Comparison of ENCODE assay signal across 19 cellular contexts in the genomic region with DNA sequence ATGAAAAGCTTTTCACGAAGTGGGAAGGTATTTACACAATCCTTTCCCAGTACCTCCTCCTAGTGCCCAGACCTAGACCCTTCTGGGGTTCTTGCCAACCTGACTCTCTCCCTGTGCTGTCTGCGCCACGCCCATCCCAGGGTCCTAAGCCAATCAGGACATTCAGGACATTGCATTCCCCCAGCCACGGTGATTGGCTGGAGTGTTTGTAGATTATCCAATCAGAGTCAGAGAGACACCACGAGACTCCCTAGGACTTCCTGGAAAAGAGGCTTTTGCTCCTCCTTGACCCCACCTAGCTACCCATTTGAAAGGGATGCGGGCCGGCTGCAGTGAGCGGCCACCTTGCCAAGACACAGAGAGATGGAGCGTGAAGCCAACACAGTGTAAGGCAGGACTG. TPM values are rescaled to one million over a fixed set of nuclear protein-coding genes. Genes with fewer than 3 reads are reported as not detected.
DNase-seq lines count a peak whose midpoint lies in the region; ATAC-seq, FAIRE-seq and TF ChIP-seq lines count a peak whose summit lies in the region.
"Had no signal": no experiment of that assay in that cellular context is flagged by ENCODE, and none has a peak within 500 bp of the region (broad histone marks: within the 10 kb centered on the region; RNA-seq: fewer than 3 reads in every experiment).

No MANE protein-coding gene starts in this region.

- H3K4me3 ChIP-seq in H7 (ENCODE audit: insufficient read depth, low read depth, low read length) (no peak overlapping the region), kidney (ENCODE audit: low read length in 2 of 2) (no peak overlapping the region), foreskin fibroblast (ENCODE audit: low read depth in 1 of 2, low read length in 2 of 2) (no peak overlapping the region)
- H3K4me3 ChIP-seq: cardiac muscle cell had no signal

- H3K4me1 ChIP-seq in kidney (ENCODE audit: control insufficient read depth in 1 of 2, insufficient read depth in 1 of 2, low read depth in 1 of 2, low read length in 2 of 2): no peaks in the 10 kb centered on the region

- in situ Hi-C loops in Caki2 (cut with HindIII; ENCODE audit: low pct_unique_long_range_greater_than_20kb, low sequenced_read_pairs): no loop called here

- FAIRE-seq in RCC 7860 (lab: Jason Lieb, UNC): no peak
- FAIRE-seq in kidney (lab: Jason Lieb, UNC): no peak
- FAIRE-seq: GM18507 had no signal

- no peaks in the 10 kb centered on the region for H3K9me3 ChIP-seq in kidney (ENCODE audit: control insufficient read depth in 1 of 2, low read length in 2 of 2)

- peak; percentile 45 for DNase-seq in Caki2 (ENCODE audit: low read depth)
- DNase-seq in H7: peak; percentile 84
- DNase-seq in RCC 7860 (ENCODE audit: low spot score): peak; percentile 5
- DNase-seq in kidney: peak; percentile 19
- no peak for DNase-seq in foreskin fibroblast
- DNase-seq in COLO829 (ENCODE audit: low spot score): no peak
- DNase-seq: activated CD4-positive, CD25-positive, alpha-beta regulatory T cell treated with anti-CD3 and anti-CD28 coated beads, Interleukin-2, amount 50 U/mL, for 72 hours; activated CD8-positive, alpha-beta memory T cell treated with anti-CD3 and anti-CD28 coated beads, Interleukin-2, amount 10 ng/mL, durations not matched to agents 7 days and 5 days; CD4-positive, alpha-beta T cell; effector memory CD8-positive, alpha-beta T cell; naive thymus-derived CD4-positive, alpha-beta T cell; NCI-H524 treated with DMSO at 0.1 percent for 48 hours; T-helper 2 cell had no signal

- H3K9ac ChIP-seq in kidney (ENCODE audit: low read length in 2 of 2): no peak overlapping the region

- H3K27me3 ChIP-seq in H7 (ENCODE audit: control insufficient read depth, insufficient read depth, low read length): no peaks in the 10 kb centered on the region
- H3K27me3 ChIP-seq: cardiac muscle cell had no signal

- ATAC-seq in GM21576 (IDR thresholded peaks at IDR 0.05; ENCODE audit: unreplicated experiment): no peak
- ATAC-seq: activated CD8-positive, alpha-beta memory T cell treated with anti-CD3 and anti-CD28 coated beads, Interleukin-2, amount 10 ng/mL, durations not matched to agents 7 days and 5 days; effector memory CD8-positive, alpha-beta T cell; naive thymus-derived CD4-positive, alpha-beta T cell; Right ventricle myocardium inferior had no signal

- no peak for TF ChIP-seq CTCF in kidney (IDR thresholded peaks at IDR 0.05; ENCODE audit: borderline replicate concordance, extremely low read depth, insufficient read depth)
- TF ChIP-seq CTCF in foreskin fibroblast (IDR thresholded peaks at IDR 0.05; ENCODE audit: low read depth, low read length): no peak

- intact Hi-C loops in kidney (cut with DNase I): loop anchor here (10.0 kb wide), 1 partner anchor 294 kb away; no protein-coding TSS in a partner anchor

- no peak overlapping the region for H3K27ac ChIP-seq in kidney (ENCODE audit: low read depth in 2 of 2, low read length in 2 of 2)
- H3K27ac ChIP-seq: cardiac muscle cell had no signal

- no peaks in the 10 kb centered on the region for H3K36me3 ChIP-seq in H7 (replicated peaks; ENCODE audit: control insufficient read depth, insufficient read depth, low read length)
- H3K36me3 ChIP-seq in kidney (ENCODE audit: control insufficient read depth in 1 of 2, insufficient read depth in 2 of 2, low read length in 2 of 2): no peaks in the 10 kb centered on the region
- H3K36me3 ChIP-seq: cardiac muscle cell had no signal

RNA-seq across cellular contexts. Expression of a gene that starts 3.5 kb away (rescaled TPM):
- total RNA-seq in Caki2 (2014; rRNA removed; shearing (Covaris generic); ENCODE audit: low replicate concordance): not detected in 2 replicates
- total RNA-seq in H7 (2014; rRNA removed; shearing (Covaris generic)): not detected in 2 replicates
- total RNA-seq in kidney: not detected
- polyA plus RNA-seq in kidney (ENCODE audit: insufficient read depth, low read depth, low replicate concordance): not detected
- total RNA-seq: activated CD8-positive, alpha-beta memory T cell treated with anti-CD3 and anti-CD28 coated beads, Interleukin-2, amount 10 ng/mL, durations not matched to agents 7 days and 5 days; CD4-positive, alpha-beta T cell; lower leg skin; naive thymus-derived CD4-positive, alpha-beta T cell; Right ventricle myocardium inferior had no signal
- polyA plus RNA-seq: IgD-negative memory B cell; naive thymus-derived CD4-positive, alpha-beta T cell had no signal

RNA-seq across cellular contexts. Expression of a gene that starts 18.7 kb away (rescaled TPM):
- total RNA-seq in Caki2 (2014; rRNA removed; shearing (Covaris generic); ENCODE audit: low replicate concordance): not detected in 2 replicates
- not detected in 2 replicates for total RNA-seq in H7 (2014; rRNA removed; shearing (Covaris generic))
- total RNA-seq in kidney: 1.1 TPM
- polyA plus RNA-seq in kidney (ENCODE audit: insufficient read depth, low read depth, low replicate concordance): not detected
- polyA plus RNA-seq: IgD-negative memory B cell had no signal

RNA-seq across cellular contexts. Expression of a gene that starts 29.5 kb away (rescaled TPM):
- not detected in 2 replicates for total RNA-seq in Caki2 (2014; rRNA removed; shearing (Covaris generic); ENCODE audit: low replicate concordance)
- not detected in 2 replicates for total RNA-seq in H7 (2014; rRNA removed; shearing (Covaris generic))
- not detected for total RNA-seq in kidney
- not detected for polyA plus RNA-seq in kidney (ENCODE audit: insufficient read depth, low read depth, low replicate concordance)
- total RNA-seq: activated CD8-positive, alpha-beta memory T cell treated with anti-CD3 and anti-CD28 coated beads, Interleukin-2, amount 10 ng/mL, durations not matched to agents 7 days and 5 days; cardiac muscle cell; CD4-positive, alpha-beta T cell; lower leg skin; naive thymus-derived CD4-positive, alpha-beta T cell; Right ventricle myocardium inferior had no signal
- polyA plus RNA-seq: cardiac muscle cell; IgD-negative memory B cell; naive thymus-derived CD4-positive, alpha-beta T cell had no signal

Comparison
In these comparisons a context has a peak if more than half of its experiments do, and no peak if none do; other contexts are left out.
1. DNase-seq: peak in Caki2 (single experiment), H7 (single experiment), RCC 7860 (single experiment) and kidney (single experiment); none in foreskin fibroblast (0 of 2) and COLO829 (single experiment).